ENCODE assay signal across 25 cellular contexts in the genomic region with DNA sequence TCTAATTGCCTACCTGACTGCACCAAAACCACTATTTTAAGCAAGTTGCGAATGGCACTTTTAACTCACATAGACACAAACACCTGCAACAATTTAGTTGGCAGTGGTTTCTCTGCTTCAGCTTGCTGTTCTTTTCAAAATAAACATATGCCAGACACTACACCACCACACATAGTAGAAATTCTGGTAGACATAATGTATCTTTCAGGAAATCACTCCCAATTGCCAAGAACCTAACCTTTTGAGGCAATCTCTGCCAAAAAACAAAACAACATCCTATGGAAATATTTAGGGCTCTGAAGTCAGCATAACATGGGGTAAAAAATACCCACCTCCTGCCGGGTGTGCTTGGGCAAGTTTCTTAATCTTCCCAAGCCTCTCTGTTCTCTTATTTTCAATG.
"Had no signal": no experiment of that assay in that cellular context is flagged by ENCODE, and none has a peak within 500 bp of the region (broad histone marks: within the 10 kb centered on the region; RNA-seq: fewer than 3 reads in every experiment).

No MANE protein-coding gene starts in this region.

- H3K9me3 ChIP-seq: colonic mucosa, esophagus squamous epithelium, gastrocnemius medialis, heart right ventricle, left lung, lower lobe of right lung had no signal

- H3K27ac ChIP-seq: colonic mucosa, dorsolateral prefrontal cortex, epithelial cell of prostate, esophagus squamous epithelium, foreskin keratinocyte, gastrocnemius medialis, heart right ventricle, left lung, lower lobe of right lung had no signal

- H3K27me3 ChIP-seq: colonic mucosa, dorsolateral prefrontal cortex, esophagus squamous epithelium, foreskin keratinocyte, gastrocnemius medialis, heart right ventricle, left lung had no signal

- ATAC-seq: esophagus mucosa; foreskin keratinocyte; gastrocnemius medialis; heart right ventricle; left cardiac atrium; left lung; left ventricle myocardium superior; lower lobe of right lung; naive thymus-derived CD4-positive, alpha-beta T cell had no signal

- H3K4me1 ChIP-seq: colonic mucosa, esophagus squamous epithelium, foreskin keratinocyte, gastrocnemius medialis, heart right ventricle, left lung, lower lobe of right lung had no signal

- FAIRE-seq: islet of Langerhans, keratinocyte had no signal

- H3K36me3 ChIP-seq: colonic mucosa, esophagus squamous epithelium, gastrocnemius medialis, heart right ventricle, left lung, lower lobe of right lung had no signal

- H3K4me3 ChIP-seq: colonic mucosa, dorsolateral prefrontal cortex, esophagus squamous epithelium, gastrocnemius medialis, heart right ventricle, left lung, lower lobe of right lung had no signal

- DNase-seq: colonic mucosa; dermis blood vessel endothelial cell; dorsolateral prefrontal cortex; effector CD4-positive, alpha-beta T cell; effector memory CD4-positive, alpha-beta T cell; erythroblast; esophagus squamous epithelium; foreskin keratinocyte; gastrocnemius medialis; glutamatergic neuron; head of caudate nucleus; heart right ventricle; hippocampal formation; left cardiac atrium; left lung; left ventricle myocardium superior; lower lobe of right lung; mammary epithelial cell; mesendoderm; midbrain; naive thymus-derived CD4-positive, alpha-beta T cell had no signal
